17 cellular contexts compared by ENCODE assay signal in genomic region chr7:91995391-91995790, GRCh38. TPM values are rescaled to one million over a fixed set of nuclear protein-coding genes. Genes with fewer than 3 reads are reported as not detected.
DNase-seq lines count a peak whose midpoint lies in the region; ATAC-seq and TF ChIP-seq lines count a peak whose summit lies in the region.
"Had no signal": no experiment of that assay in that cellular context is flagged by ENCODE, and none has a peak within 500 bp of the region (broad histone marks: within the 10 kb centered on the region; RNA-seq: fewer than 3 reads in every experiment).

No MANE protein-coding gene starts in this region.

- TF ChIP-seq CTCF in SK-N-SH (IDR thresholded peaks at IDR 0.05) (no peak), lower lobe of right lung (IDR thresholded peaks at IDR 0.05) (no peak)

- intact Hi-C loops in lower lobe of right lung (cut with DNase I): no loop called here

- H2AFZ ChIP-seq in SK-N-SH (ENCODE audit: low read depth): no peak overlapping the region
- H2AFZ ChIP-seq: parathyroid adenoma had no signal

- TF ChIP-seq EP300 in SK-N-SH (IDR thresholded peaks at IDR 0.05; ENCODE audit: borderline replicate concordance in 1 of 2, low read depth in 1 of 2, low read length in 1 of 2): no peak

- no peak overlapping the region for H3K4me2 ChIP-seq in SK-N-SH

- H3K9me3 ChIP-seq in SK-N-SH (no peaks in the 10 kb centered on the region), lower lobe of right lung (no peaks in the 10 kb centered on the region)
- H3K9me3 ChIP-seq: SJSA1 had no signal

- DNase-seq in SK-N-SH: no peak
- DNase-seq in mucosa of gallbladder (ENCODE audit: low spot score): no peak
- no peak for DNase-seq in lower lobe of right lung
- DNase-seq in NCI-H2081 treated with DMSO at 0.1 percent for 48 hours (lab: John Stamatoyannopoulos, UW): no peak
- DNase-seq: activated CD4-positive, alpha-beta T cell treated with anti-CD3 and anti-CD28 coated beads, Interleukin-2, amount 10 ng/mL, durations not matched to agents 24 days and 14 days; activated naive CD4-positive, alpha-beta T cell treated with anti-CD3 and anti-CD28 coated beads for 36 hours; left colon; NCI-H446; substantia nigra had no signal

- H3K36me3 ChIP-seq in SK-N-SH (replicated peaks in 1 of 2; ENCODE audit: control insufficient read depth in 1 of 2, insufficient read depth in 2 of 2, low read length in 1 of 2) (peaks cover 63 to 76% of the 10 kb centered on the region in 2 experiments), lower lobe of right lung (peaks cover 76% of the 10 kb centered on the region)

- H3K9me2 ChIP-seq in SK-N-SH: no peaks in the 10 kb centered on the region

- H3F3A ChIP-seq in SK-N-SH (replicated peaks; ENCODE audit: insufficient read depth): no peaks in the 10 kb centered on the region

- POLR2A ChIA-PET in SK-N-SH (lab: Yijun Ruan, JAX): interaction anchor here (0.6 kb wide), 1 partner anchor 251 kb away, joined by 3 read pairs; no protein-coding TSS in a partner anchor

- H3K79me2 ChIP-seq in SK-N-SH (ENCODE audit: insufficient read depth): no peaks in the 10 kb centered on the region; the same call in 1 of the 2 replicates
- H3K79me2 ChIP-seq: parathyroid adenoma had no signal

- ATAC-seq in GM18502 (IDR thresholded peaks at IDR 0.05; ENCODE audit: poor library complexity, unreplicated experiment) (peak; percentile 97), GM19463 (IDR thresholded peaks at IDR 0.05; ENCODE audit: unreplicated experiment) (peak; percentile 92), HG02885 (IDR thresholded peaks at IDR 0.05; ENCODE audit: poor library complexity, unreplicated experiment) (peak; percentile 97), HG03571 (IDR thresholded peaks at IDR 0.05; ENCODE audit: unreplicated experiment) (peak; percentile 71), lower lobe of right lung (no peak)
- ATAC-seq: left colon had no signal

- no peak for TF ChIP-seq RAD21 in SK-N-SH (IDR thresholded peaks at IDR 0.05; ENCODE audit: low read length)

- H3K27me3 ChIP-seq in SK-N-SH (ENCODE audit: insufficient read depth) (no peaks in the 10 kb centered on the region), lower lobe of right lung (ENCODE audit: low read depth) (no peaks in the 10 kb centered on the region)
- H3K27me3 ChIP-seq: SJSA1 had no signal

- no peak overlapping the region for H3K4me3 ChIP-seq in SK-N-SH (ENCODE audit: low read depth in 2 of 2, low read length in 1 of 2)
- H3K4me3 ChIP-seq in lower lobe of right lung: no peak overlapping the region
- H3K4me3 ChIP-seq: coronary artery, SJSA1 had no signal

- H3K9ac ChIP-seq in SK-N-SH: no peak overlapping the region
- H3K9ac ChIP-seq: parathyroid adenoma had no signal

- CTCF ChIA-PET in SK-N-SH (lab: Yijun Ruan, JAX): interaction anchor here (0.7 to 0.9 kb wide), 2 partner anchors 25 to 53 kb away, joined by 3 read pairs; no protein-coding TSS in a partner anchor

- H3K27ac ChIP-seq in SK-N-SH (ENCODE audit: low read depth in 2 of 2, low read length in 1 of 2) (no peak overlapping the region), lower lobe of right lung (no peak overlapping the region)
- H3K27ac ChIP-seq: C4-2B, coronary artery, parathyroid adenoma, SJSA1 had no signal

- 64% methylated on average over 2 of the region's 2 CpGs for WGBS in SK-N-SH (ENCODE audit: low lambda C conversion rate)

- no peaks in the 10 kb centered on the region for H4K20me1 ChIP-seq in SK-N-SH (ENCODE audit: insufficient read depth)

- H3K4me1 ChIP-seq in SK-N-SH (ENCODE audit: control insufficient read depth in 1 of 2, insufficient read depth in 2 of 2, low read depth in 1 of 2, low read length in 1 of 2) (no peaks in the 10 kb centered on the region), lower lobe of right lung (no peaks in the 10 kb centered on the region)
- H3K4me1 ChIP-seq: parathyroid adenoma, SJSA1 had no signal

TF ChIP-seq in SK-N-SH, 30 proteins besides CTCF, POLR2A, EP300 and RAD21:
- TF ChIP-seq RXRA (IDR thresholded peaks at IDR 0.05; ENCODE audit: borderline replicate concordance, low read depth): no peak
- TF ChIP-seq USF1 (IDR thresholded peaks at IDR 0.05; ENCODE audit: borderline replicate concordance, low read depth): no peak

RNA-seq across cellular contexts. Expression of gene AKAP9, which starts 54.7 kb away (rescaled TPM):
- polyA plus RNA-seq in SK-N-SH (2012; rRNA removed): 13.1 and 16.7 TPM in 2 replicates
- polyA plus RNA-seq in SK-N-SH (2012; cell fraction: cytosol; rRNA removed): 12.5 and 14.0 TPM in 2 replicates
- polyA plus RNA-seq in SK-N-SH (2012; cell fraction: nucleus; rRNA removed): 22.2 and 52.9 TPM in 2 replicates
- total RNA-seq in mucosa of gallbladder: 133 TPM
- 93.7 TPM for total RNA-seq in lower lobe of right lung

Comparison
In these comparisons a context has a peak if more than half of its experiments do, and no peak if none do; other contexts are left out.
1. ATAC-seq: peak in GM18502 (single experiment), GM19463 (single experiment), HG02885 (single experiment) and HG03571 (single experiment); none in lower lobe of right lung (0 of 2).